Comparison of ENCODE assay signal across 8 cellular contexts in genomic region chr17:9022553-9023388, GRCh38. TPM values are rescaled to one million over a fixed set of nuclear protein-coding genes. Genes with fewer than 3 reads are reported as not detected.
DNase-seq lines count a peak whose midpoint lies in the region; ATAC-seq, FAIRE-seq and TF ChIP-seq lines count a peak whose summit lies in the region.

No MANE protein-coding gene starts in this region.

- H3K9ac ChIP-seq in Karpas-422 (ENCODE audit: low read length): no peak overlapping the region

- H3K36me3 ChIP-seq in pancreas: no peaks in the 10 kb centered on the region
- H3K36me3 ChIP-seq in Karpas-422 (ENCODE audit: insufficient read depth, low read length): no peaks in the 10 kb centered on the region

- no peak overlapping the region for H2AFZ ChIP-seq in Karpas-422 (ENCODE audit: low read length)

- peaks cover 40% of the 10 kb centered on the region for H3K27me3 Mint-ChIP-seq in Calu3 (ENCODE audit: unreplicated experiment)
- H3K27me3 Mint-ChIP-seq in WTC11 (ENCODE audit: low read depth): peaks cover 62% of the 10 kb centered on the region

- H3K79me2 ChIP-seq in Karpas-422 (ENCODE audit: low read length): no peaks in the 10 kb centered on the region

- no peak overlapping the region for H3K4me2 ChIP-seq in Karpas-422 (ENCODE audit: low read depth, low read length, poor library complexity, severe bottlenecking)

- H3K4me1 Mint-ChIP-seq in Calu3 (ENCODE audit: low read depth, unreplicated experiment) (no peaks in the 10 kb centered on the region), WTC11 (peaks cover 48% of the 10 kb centered on the region)

- ATAC-seq in WTC11: peak; percentile 6
- peak in 2 of 4 donors; percentile 1 to 2 for ATAC-seq in pancreas
- ATAC-seq in HG03025 (IDR thresholded peaks at IDR 0.05; ENCODE audit: low FRiP score, unreplicated experiment): no peak

- H3K9me2 ChIP-seq in Karpas-422 (replicated peaks; ENCODE audit: insufficient read depth, low read length): no peaks in the 10 kb centered on the region

- DNase-seq in Calu3 (no peak), WTC11 (ENCODE audit: low spot score) (peak; percentile 41), fibroblast of mammary gland (ENCODE audit: low read depth) (peak; percentile 19), pancreas (peak in 3 of 6 donors; percentile 58 to 82 (median 67)), DMS53 treated with DMSO at 0.1 percent for 48 hours (lab: John Stamatoyannopoulos, UW; ENCODE audit: unreplicated experiment) (no peak), 8988T (no peak), Karpas-422 (no peak)

- H3K9me3 ChIP-seq in pancreas (no peaks in the 10 kb centered on the region), Karpas-422 (ENCODE audit: low read length) (no peaks in the 10 kb centered on the region)

- H3K27me3 ChIP-seq in pancreas (no peaks in the 10 kb centered on the region), Karpas-422 (ENCODE audit: low read length) (peaks cover 4% of the 10 kb centered on the region; the same call in 1 of the 2 replicates)

- intact Hi-C loops in Calu3 (cut with micrococcal nuclease; ENCODE audit: unreplicated experiment): no loop called here
- intact Hi-C loops in pancreas (cut with DNase I): no loop called here

- H3K27ac Mint-ChIP-seq in Calu3 (ENCODE audit: unreplicated experiment): no peak overlapping the region
- H3K27ac Mint-ChIP-seq in WTC11: no peak overlapping the region

- H4K20me1 ChIP-seq in Karpas-422 (ENCODE audit: insufficient read depth, low read depth, low read length): no peaks in the 10 kb centered on the region

- H3K4me1 ChIP-seq in pancreas (peaks cover 0 to 6% (median under 1%) of the 10 kb centered on the region in 3 donors), Karpas-422 (ENCODE audit: low read length) (peaks cover 6% of the 10 kb centered on the region)

- peak overlapping the region; percentile 73 for H3K4me3 Mint-ChIP-seq in Calu3 (ENCODE audit: low read depth, unreplicated experiment)
- peak overlapping the region; percentile 79 for H3K4me3 Mint-ChIP-seq in WTC11

- POLR2A ChIA-PET in WTC11 (lab: Charles Lee): no interaction called here

- 7 to 9% methylated on average over 94 to 110 of the region's 110 CpGs for WGBS in pancreas, 2 donors

- H3K36me3 Mint-ChIP-seq in Calu3 (ENCODE audit: insufficient read depth, unreplicated experiment) (peaks cover 5% of the 10 kb centered on the region), WTC11 (peaks cover 3% of the 10 kb centered on the region; the same call in 1 of the 2 replicates)

- no peak overlapping the region for H3K27ac ChIP-seq in pancreas
- no peak overlapping the region for H3K27ac ChIP-seq in Karpas-422 (ENCODE audit: low read length)

- TF ChIP-seq CTCF in Calu3 (IDR thresholded peaks at IDR 0.05; ENCODE audit: unreplicated experiment) (no peak), WTC11 (IDR thresholded peaks at IDR 0.05) (no peak), fibroblast of mammary gland (conservative IDR thresholded peaks at IDR 0.05; ENCODE audit: control insufficient read depth, insufficient read depth, low read depth, low read length) (no peak), pancreas (IDR thresholded peaks at IDR 0.05) (no peak)

- CTCF ChIA-PET in Calu3 (lab: Charles Lee) (no interaction called here), WTC11 (lab: Charles Lee) (interaction anchor here (1.1 to 4.4 kb wide), 4 partner anchors 19 to 140 kb away, joined by 3 to 23 read pairs (median 8); no protein-coding TSS in a partner anchor)

- no TSS peak for BruUV-seq in Calu3 (replicated peaks; lab: Mats Ljungman, UMichigan)

- FAIRE-seq in pancreas (lab: Jason Lieb, UNC): no peak

- H3K9me3 Mint-ChIP-seq in Calu3 (ENCODE audit: low read depth, unreplicated experiment): no peaks in the 10 kb centered on the region
- no peaks in the 10 kb centered on the region for H3K9me3 Mint-ChIP-seq in WTC11

- H3K4me3 ChIP-seq in fibroblast of mammary gland (ENCODE audit: control insufficient read depth, low read depth, low read length): no peak overlapping the region
- H3K4me3 ChIP-seq in pancreas: peak overlapping the region; percentile 55 to 78 (median 61)
- H3K4me3 ChIP-seq in Karpas-422 (ENCODE audit: low read length): no peak overlapping the region

TF ChIP-seq in WTC11, 78 proteins besides CTCF, POLR2A, EP300 and RAD21 (continues in another document):
- TF ChIP-seq ZNF416 (CRISPR knock-in tag; IDR thresholded peaks at IDR 0.05) (no peak), AR (CRISPR knock-in tag; IDR thresholded peaks at IDR 0.05) (no peak), FOXP1 (CRISPR knock-in tag; IDR thresholded peaks at IDR 0.05; ENCODE audit: borderline replicate concordance) (peak; percentile 66; the same call in 1 of the 2 replicates), ATF6 (CRISPR knock-in tag; IDR thresholded peaks at IDR 0.05) (no peak), NFYB (CRISPR knock-in tag; conservative IDR thresholded peaks at IDR 0.05; ENCODE audit: low read depth) (no peak), JUN (CRISPR knock-in tag; IDR thresholded peaks at IDR 0.05) (0 out of 2 replicates have a peak, but pooled peaks have one; percentile 50), ZNF219 (CRISPR knock-in tag; IDR thresholded peaks at IDR 0.05; ENCODE audit: borderline replicate concordance) (peak; percentile 89; the same call in 1 of the 2 replicates), ZNF423 (CRISPR knock-in tag; IDR thresholded peaks at IDR 0.05) (no peak)

RNA-seq across cellular contexts. Expression of gene NTN1, which starts 1.5 kb away (rescaled TPM):
- 0.69 and 0.94 TPM in 2 replicates for total RNA-seq in Calu3 (2022)
- 3.0 to 5.5 TPM (median 3.1 TPM) in 3 replicates for total RNA-seq in WTC11 (2021)
- total RNA-seq in pancreas: 1 to 10 TPM; 1.8 to 4.3 (median 2.8) TPM
- 1 to 10 TPM; 2.2 to 2.3 TPM for polyA plus RNA-seq in pancreas
- total RNA-seq in Karpas-422 (2014; rRNA removed; shearing (Covaris generic); ENCODE audit: low replicate concordance): not detected in 2 replicates

RNA-seq across cellular contexts. Expression of gene PIK3R5, which starts 57.3 kb away (rescaled TPM):
- total RNA-seq in Calu3 (2022) (not detected in 2 replicates), WTC11 (2021) (5.9 to 7.5 TPM (median 5.9 TPM) in 3 replicates), pancreas (1 to 10 TPM in 5 of 6 donors, under 1 TPM in 1; 0.69 to 6.8 (median 1.7) TPM)
- polyA plus RNA-seq in pancreas: 1 to 10 TPM in 1 of 2 donors, under 1 TPM in 1; 0.70 to 2.2 TPM
- not detected in 2 replicates for total RNA-seq in Karpas-422 (2014; rRNA removed; shearing (Covaris generic); ENCODE audit: low replicate concordance)

Comparison
In these comparisons a context has a peak if more than half of its experiments do, and no peak if none do; other contexts are left out.
1. DNase-seq: peak in WTC11 (single experiment) and fibroblast of mammary gland (single experiment); none in Calu3 (single experiment), DMS53 treated with DMSO at 0.1 percent for 48 hours (single experiment), 8988T (single experiment) and Karpas-422 (single experiment).
2. H3K4me3 ChIP-seq: peak in pancreas (4 of 4); none in fibroblast of mammary gland (single experiment) and Karpas-422 (single experiment).